ENCODE assay signal across 8 cellular contexts in genomic region chr1:205354259-205354904, GRCh38. TPM values are rescaled to one million over a fixed set of nuclear protein-coding genes. Genes with fewer than 3 reads are reported as not detected.
DNase-seq lines count a peak whose midpoint lies in the region; ATAC-seq, FAIRE-seq and TF ChIP-seq lines count a peak whose summit lies in the region.

No MANE protein-coding gene starts in this region.

- no peak overlapping the region for H2BK120ac ChIP-seq in trophoblast cell (ENCODE audit: insufficient read depth, low read length, poor library complexity)

- no peak for FAIRE-seq in RCC 7860 (lab: Jason Lieb, UNC)

- no peak overlapping the region for H3K14ac ChIP-seq in trophoblast cell (ENCODE audit: low read length)

- peaks cover 16% of the 10 kb centered on the region for H3K27me3 Mint-ChIP-seq in CD8-positive, alpha-beta T cell (ENCODE audit: low read depth)
- H3K27me3 Mint-ChIP-seq in activated T-helper 1 cell treated with anti-CD3 and anti-CD28 coated beads, Interleukin-12 subunit alpha, Interleukin-12 subunit beta, Interleukin-2, Interleukin-4 antibody, amounts not matched to agents 30 ng/mL and 10 ng/mL and 1 ng/mL, durations not matched to agents 14 hours and 24 hours and 36 hours (ENCODE audit: insufficient read depth): peaks cover 19% of the 10 kb centered on the region

- peak; percentile 97 for TF ChIP-seq CTCF in CD8-positive, alpha-beta T cell (IDR thresholded peaks at IDR 0.05)
- peak; percentile 89 for TF ChIP-seq CTCF in fibroblast of villous mesenchyme (IDR thresholded peaks at IDR 0.05; ENCODE audit: insufficient read depth, low read depth, low read length)

- H3K36me3 Mint-ChIP-seq in CD8-positive, alpha-beta T cell: no peaks in the 10 kb centered on the region
- H3K36me3 Mint-ChIP-seq in activated T-helper 1 cell treated with anti-CD3 and anti-CD28 coated beads, Interleukin-12 subunit alpha, Interleukin-12 subunit beta, Interleukin-2, Interleukin-4 antibody, amounts not matched to agents 30 ng/mL and 10 ng/mL and 1 ng/mL, durations not matched to agents 14 hours and 24 hours and 36 hours (ENCODE audit: low read depth): no peaks in the 10 kb centered on the region

- no peak overlapping the region for H3K4ac ChIP-seq in trophoblast cell (ENCODE audit: low read depth, low read length)

- H3K9me3 ChIP-seq in CD8-positive, alpha-beta T cell (ENCODE audit: low read length): no peaks in the 10 kb centered on the region
- peaks cover 3% of the 10 kb centered on the region for H3K9me3 ChIP-seq in trophoblast cell (ENCODE audit: insufficient read depth, low read depth, low read length)

- H3K36me3 ChIP-seq in CD8-positive, alpha-beta T cell (ENCODE audit: insufficient read depth, low read length): no peaks in the 10 kb centered on the region
- H3K36me3 ChIP-seq in trophoblast cell (ENCODE audit: control insufficient read depth in 1 of 2, insufficient read depth in 2 of 2, low read length in 2 of 2): no peaks in the 10 kb centered on the region

- no peak overlapping the region for H3K18ac ChIP-seq in trophoblast cell (ENCODE audit: low read length)

- H2AK5ac ChIP-seq in trophoblast cell (ENCODE audit: low read length): no peak overlapping the region

- no peak overlapping the region for H3K4me3 ChIP-seq in CD8-positive, alpha-beta T cell (ENCODE audit: low read depth, low read length)
- H3K4me3 ChIP-seq in Jurkat, Clone E6-1 (ENCODE audit: low read length): no peak overlapping the region
- no peak overlapping the region for H3K4me3 ChIP-seq in fibroblast of villous mesenchyme (ENCODE audit: low read depth, low read length)
- no peak overlapping the region for H3K4me3 ChIP-seq in trophoblast cell (ENCODE audit: low read depth, low read length)

- peaks cover 2% of the 10 kb centered on the region for H3K79me1 ChIP-seq in trophoblast cell (ENCODE audit: low read length)

- no peak overlapping the region for H4K8ac ChIP-seq in trophoblast cell (ENCODE audit: low read depth, low read length)

- ATAC-seq in CD8-positive, alpha-beta T cell: peak; percentile 87
- no peak for ATAC-seq in HG02571 (IDR thresholded peaks at IDR 0.05; ENCODE audit: unreplicated experiment)

- no peaks in the 10 kb centered on the region for H3K9me3 Mint-ChIP-seq in CD8-positive, alpha-beta T cell
- H3K9me3 Mint-ChIP-seq in activated T-helper 1 cell treated with anti-CD3 and anti-CD28 coated beads, Interleukin-12 subunit alpha, Interleukin-12 subunit beta, Interleukin-2, Interleukin-4 antibody, amounts not matched to agents 30 ng/mL and 10 ng/mL and 1 ng/mL, durations not matched to agents 14 hours and 24 hours and 36 hours: no peaks in the 10 kb centered on the region

- POLR2A ChIA-PET in CD8-positive, alpha-beta T cell (lab: Charles Lee): interaction anchor here (1.0 to 1.2 kb wide), 3 partner anchors 12 to 131 kb away, joined by 3 to 10 read pairs (median 4); no protein-coding TSS in a partner anchor

- CTCF ChIA-PET in CD8-positive, alpha-beta T cell (lab: Charles Lee): interaction anchor here (0.7 to 6.6 kb wide), 61 partner anchors 9 to 357 kb away, joined by 3 to 123 read pairs (median 4); no protein-coding TSS in a partner anchor

- no peak overlapping the region for H2BK12ac ChIP-seq in trophoblast cell (ENCODE audit: low read length)

- H3K4me1 Mint-ChIP-seq in CD8-positive, alpha-beta T cell (ENCODE audit: low read depth): no peaks in the 10 kb centered on the region
- H3K4me1 Mint-ChIP-seq in activated T-helper 1 cell treated with anti-CD3 and anti-CD28 coated beads, Interleukin-12 subunit alpha, Interleukin-12 subunit beta, Interleukin-2, Interleukin-4 antibody, amounts not matched to agents 30 ng/mL and 10 ng/mL and 1 ng/mL, durations not matched to agents 14 hours and 24 hours and 36 hours (ENCODE audit: low read depth): no peaks in the 10 kb centered on the region

- H4K12ac ChIP-seq in trophoblast cell (ENCODE audit: low read depth, low read length): no peak overlapping the region

- no peaks in the 10 kb centered on the region for H3K4me1 ChIP-seq in CD8-positive, alpha-beta T cell (ENCODE audit: insufficient read depth, low read length)
- peaks cover 3 to 8% of the 10 kb centered on the region in 2 experiments for H3K4me1 ChIP-seq in trophoblast cell (ENCODE audit: control insufficient read depth in 1 of 2, insufficient read depth in 2 of 2, low read length in 2 of 2)

- peak; percentile 30 to 72 (median 61) for DNase-seq in CD8-positive, alpha-beta T cell
- peak; percentile 58 for DNase-seq in Jurkat, Clone E6-1 (ENCODE audit: low read depth, low spot score)
- peak; percentile 38 for DNase-seq in RCC 7860 (ENCODE audit: low spot score)
- DNase-seq in activated T-helper 1 cell treated with anti-CD3 and anti-CD28 coated beads, Interleukin-12 subunit alpha, Interleukin-12 subunit beta, Interleukin-2, Interleukin-4 antibody, amounts not matched to agents 30 ng/mL and 10 ng/mL and 1 ng/mL, durations not matched to agents 14 hours and 24 hours and 36 hours (ENCODE audit: low spot score): peak; percentile 27
- DNase-seq in fibroblast of villous mesenchyme (ENCODE audit: low read depth): peak; percentile 67
- peak; percentile 46 to 86 for DNase-seq in trophoblast cell
- no peak for DNase-seq in T1000 (lab: John Stamatoyannopoulos, UW)

- no peak overlapping the region for H2BK5ac ChIP-seq in trophoblast cell (ENCODE audit: low read depth, low read length, poor library complexity)

- no peak overlapping the region for H3K4me2 ChIP-seq in trophoblast cell (ENCODE audit: low read length)

- no peak overlapping the region for H3K23ac ChIP-seq in trophoblast cell (ENCODE audit: low read length)

- no peak overlapping the region for H3K27ac Mint-ChIP-seq in CD8-positive, alpha-beta T cell
- H3K27ac Mint-ChIP-seq in activated T-helper 1 cell treated with anti-CD3 and anti-CD28 coated beads, Interleukin-12 subunit alpha, Interleukin-12 subunit beta, Interleukin-2, Interleukin-4 antibody, amounts not matched to agents 30 ng/mL and 10 ng/mL and 1 ng/mL, durations not matched to agents 14 hours and 24 hours and 36 hours: no peak overlapping the region

- no peak overlapping the region for H2AFZ ChIP-seq in trophoblast cell (ENCODE audit: insufficient read depth, low read length, poor library complexity)

- no peak overlapping the region for H3K9ac ChIP-seq in trophoblast cell (ENCODE audit: low read length)

- H4K91ac ChIP-seq in trophoblast cell (ENCODE audit: low read depth, low read length): no peak overlapping the region

- H3K27me3 ChIP-seq in CD8-positive, alpha-beta T cell (ENCODE audit: insufficient read depth, low read length): no peaks in the 10 kb centered on the region
- no peaks in the 10 kb centered on the region for H3K27me3 ChIP-seq in trophoblast cell (ENCODE audit: insufficient read depth, low read length)

- intact Hi-C loops in CD8-positive, alpha-beta T cell (cut with DNase I, micrococcal nuclease): loop anchor here (1.0 to 10.0 kb wide), 7 partner anchors 19 to 300 kb away; no protein-coding TSS in a partner anchor
- intact Hi-C loops in activated T-helper 1 cell treated with anti-CD3 and anti-CD28 coated beads, Interleukin-12 subunit alpha, Interleukin-12 subunit beta, Interleukin-2, Interleukin-4 antibody, amounts not matched to agents 30 ng/mL and 10 ng/mL and 1 ng/mL, durations not matched to agents 14 hours and 24 hours and 36 hours (cut with micrococcal nuclease): loop anchor here (1.0 to 2.0 kb wide), 5 partner anchors 20 to 170 kb away; no protein-coding TSS in a partner anchor

- no peak overlapping the region for H3K4me3 Mint-ChIP-seq in CD8-positive, alpha-beta T cell
- H3K4me3 Mint-ChIP-seq in activated T-helper 1 cell treated with anti-CD3 and anti-CD28 coated beads, Interleukin-12 subunit alpha, Interleukin-12 subunit beta, Interleukin-2, Interleukin-4 antibody, amounts not matched to agents 30 ng/mL and 10 ng/mL and 1 ng/mL, durations not matched to agents 14 hours and 24 hours and 36 hours: no peak overlapping the region

- H3K79me2 ChIP-seq in trophoblast cell (ENCODE audit: control insufficient read depth, insufficient read depth, low read length, poor library complexity): no peaks in the 10 kb centered on the region

- no peak overlapping the region for H3K27ac ChIP-seq in CD8-positive, alpha-beta T cell (ENCODE audit: low read depth, low read length)
- H3K27ac ChIP-seq in trophoblast cell (ENCODE audit: low read depth, low read length): no peak overlapping the region

- WGBS in trophoblast cell (ENCODE audit: extremely low coverage, insufficient coverage, insufficient read length): no CpG with 5 or more reads among the region's 3 CpGs

RNA-seq across cellular contexts. Expression of gene KLHDC8A, which starts 2.3 kb away (rescaled TPM):
- total RNA-seq in CD8-positive, alpha-beta T cell: not detected
- polyA plus RNA-seq in Jurkat, Clone E6-1 (2012; ENCODE audit: insufficient read depth, insufficient read length): not detected
- not detected in 2 replicates for total RNA-seq in activated T-helper 1 cell treated with anti-CD3 and anti-CD28 coated beads, Interleukin-12 subunit alpha, Interleukin-12 subunit beta, Interleukin-2, Interleukin-4 antibody, amounts not matched to agents 30 ng/mL and 10 ng/mL and 1 ng/mL, durations not matched to agents 14 hours and 24 hours and 36 hours
- not detected in 2 replicates for total RNA-seq in fibroblast of villous mesenchyme
- 3.6 TPM in 2 replicates for polyA plus RNA-seq in trophoblast cell (2013)

RNA-seq across cellular contexts. Expression of gene NUAK2, which starts 32.8 kb away (rescaled TPM):
- total RNA-seq in CD8-positive, alpha-beta T cell: 10 to 100 TPM; 17.1 to 18.3 TPM
- not detected for polyA plus RNA-seq in Jurkat, Clone E6-1 (2012; ENCODE audit: insufficient read depth, insufficient read length)
- total RNA-seq in activated T-helper 1 cell treated with anti-CD3 and anti-CD28 coated beads, Interleukin-12 subunit alpha, Interleukin-12 subunit beta, Interleukin-2, Interleukin-4 antibody, amounts not matched to agents 30 ng/mL and 10 ng/mL and 1 ng/mL, durations not matched to agents 14 hours and 24 hours and 36 hours: 1.1 and 1.3 TPM in 2 replicates
- total RNA-seq in fibroblast of villous mesenchyme: 7.1 and 12.1 TPM in 2 replicates
- 20.4 and 22.1 TPM in 2 replicates for polyA plus RNA-seq in trophoblast cell (2013)
